Comparison of ENCODE assay signal across 12 cellular contexts in genomic region chr1:3903141-3904005, GRCh38. TPM values are rescaled to one million over a fixed set of nuclear protein-coding genes. Genes with fewer than 3 reads are reported as not detected.
DNase-seq lines count a peak whose midpoint lies in the region; ATAC-seq and TF ChIP-seq lines count a peak whose summit lies in the region.
"Had no signal": no experiment of that assay in that cellular context is flagged by ENCODE, and none has a peak within 500 bp of the region (broad histone marks: within the 10 kb centered on the region; RNA-seq: fewer than 3 reads in every experiment).

No MANE protein-coding gene starts in this region.

- ATAC-seq in GM21717 (IDR thresholded peaks at IDR 0.05; ENCODE audit: unreplicated experiment): no peak
- ATAC-seq: HCT116 had no signal

- no TSS peak for BruUV-seq in mammary epithelial cell (replicated peaks; lab: Mats Ljungman, UMichigan)

- no peak overlapping the region for H3K27ac Mint-ChIP-seq in chondrocyte (ENCODE audit: unreplicated experiment)

- dilution Hi-C loops in mammary epithelial cell (cut with HindIII; ENCODE audit: low sequenced_read_pairs): no loop called here

- intact Hi-C loops in mammary epithelial cell (cut with micrococcal nuclease): loop anchor here (5.0 kb wide), 1 partner anchor 934 kb away; no protein-coding TSS in a partner anchor

- H3K4me1 ChIP-seq in mammary epithelial cell (ENCODE audit: insufficient read depth, low read length): no peaks in the 10 kb centered on the region

- no peaks in the 10 kb centered on the region for H4K20me1 ChIP-seq in mammary epithelial cell (ENCODE audit: insufficient read depth, low read length)

- H3K4me3 Mint-ChIP-seq in chondrocyte (ENCODE audit: unreplicated experiment): no peak overlapping the region

- H3K36me3 ChIP-seq in mammary epithelial cell (ENCODE audit: insufficient read depth, low read length): no peaks in the 10 kb centered on the region
- H3K36me3 ChIP-seq: adrenal gland had no signal

- H3K79me2 ChIP-seq in mammary epithelial cell (ENCODE audit: insufficient read depth, low read length): peaks cover 17% of the 10 kb centered on the region

- peaks cover under 1% of the 10 kb centered on the region for H3K27me3 Mint-ChIP-seq in chondrocyte (ENCODE audit: low read depth)

- no peak overlapping the region for H3K27ac ChIP-seq in mammary epithelial cell (ENCODE audit: insufficient read depth, low read depth, low read length)
- H3K27ac ChIP-seq: adrenal gland had no signal

- H3K4me2 ChIP-seq in mammary epithelial cell (ENCODE audit: insufficient read depth, low read depth, low read length): no peak overlapping the region

- in situ Hi-C loops in mammary epithelial cell (cut with MboI; ENCODE audit: low sequenced_read_pairs in 2 of 2): loop anchor here in 1 of 2 donors (25.0 kb wide), 1 partner anchor 2009 kb away; no protein-coding TSS in a partner anchor

- no peak overlapping the region for H3K9ac ChIP-seq in mammary epithelial cell (ENCODE audit: insufficient read depth, low read length)

- no peak overlapping the region for H2AFZ ChIP-seq in mammary epithelial cell (ENCODE audit: low read depth, low read length)

- no peaks in the 10 kb centered on the region for H3K9me3 ChIP-seq in mammary epithelial cell (replicated peaks; ENCODE audit: insufficient read depth, low read length)
- H3K9me3 ChIP-seq: adrenal gland had no signal

- TF ChIP-seq CTCF in chondrocyte (IDR thresholded peaks at IDR 0.05): no peak
- TF ChIP-seq CTCF in mammary epithelial cell (conservative IDR thresholded peaks at IDR 0.05 in 1 of 2, IDR thresholded peaks at IDR 0.05 in 1 of 2; ENCODE audit: extremely low read depth in 1 of 2, insufficient read depth in 1 of 2, low read depth in 1 of 2, low read length in 2 of 2): no peak
- no peak for TF ChIP-seq CTCF in GM10266 (IDR thresholded peaks at IDR 0.05; ENCODE audit: control insufficient read depth, insufficient read depth, low read depth, missing control alignments)

- peaks cover 7% of the 10 kb centered on the region for H3K9me3 Mint-ChIP-seq in chondrocyte (ENCODE audit: low read depth)

- H3K36me3 Mint-ChIP-seq in chondrocyte (ENCODE audit: low read depth): no peaks in the 10 kb centered on the region

- peaks cover 19% of the 10 kb centered on the region for H3K4me1 Mint-ChIP-seq in chondrocyte (ENCODE audit: low read depth)

- no peak overlapping the region for H3K4me3 ChIP-seq in skeletal muscle cell (ENCODE audit: low read depth, low read length)
- H3K4me3 ChIP-seq in mammary epithelial cell (replicated peaks in 1 of 3; ENCODE audit: insufficient read depth in 1 of 3, low read depth in 2 of 3, low read length in 3 of 3): no peak overlapping the region
- H3K4me3 ChIP-seq: adrenal gland had no signal

- 76% methylated on average over 16 of the region's 16 CpGs for WGBS in mammary epithelial cell (ENCODE audit: low coverage, missing lambda C conversion rate)

- CTCF ChIA-PET in mammary epithelial cell (lab: Charles Lee; ENCODE audit: low non-redundant PET): no interaction called here

- H3K27me3 ChIP-seq in mammary epithelial cell (ENCODE audit: insufficient read depth, low read length): no peaks in the 10 kb centered on the region
- H3K27me3 ChIP-seq: adrenal gland had no signal

- DNase-seq in NCI-H82 (lab: John Stamatoyannopoulos, UW) (peak; percentile 24), NCI-H82 treated with DMSO at 0.1 percent for 48 hours (lab: John Stamatoyannopoulos, UW; ENCODE audit: unreplicated experiment) (no peak), NCI-H510A (lab: John Stamatoyannopoulos, UW) (peak; percentile 34), chondrocyte (ENCODE audit: low spot score) (peak; percentile 59), skeletal muscle cell (ENCODE audit: low read depth) (peak; percentile 35), mammary epithelial cell (no peak), GM10266 (ENCODE audit: extremely low spot score) (no peak)
- DNase-seq: ACHN, adrenal gland, SW 1271 had no signal

RNA-seq across cellular contexts. Expression of gene C1orf174, which starts 3.3 kb away (rescaled TPM):
- total RNA-seq in chondrocyte: 25.0 to 25.7 TPM (median 25.3 TPM) in 3 replicates
- 10 to 100 TPM; 26.8 to 30.8 TPM for total RNA-seq in mammary epithelial cell
- polyA plus RNA-seq in mammary epithelial cell: 41.3 TPM
- polyA minus RNA-seq in mammary epithelial cell: 41.9 TPM

RNA-seq across cellular contexts. Expression of gene DFFB, which starts 46.1 kb away (rescaled TPM):
- total RNA-seq in chondrocyte (5.8 to 8.2 TPM (median 7.3 TPM) in 3 replicates), mammary epithelial cell (1 to 10 TPM; 3.3 to 4.8 TPM)
- polyA plus RNA-seq in mammary epithelial cell: 5.5 TPM
- 6.7 TPM for polyA minus RNA-seq in mammary epithelial cell

RNA-seq across cellular contexts. Expression of gene CEP104, which starts 46.4 kb away (rescaled TPM):
- total RNA-seq in chondrocyte (37.4 to 40.6 TPM (median 37.6 TPM) in 3 replicates), mammary epithelial cell (10 to 100 TPM; 39.2 to 76.6 TPM)
- polyA plus RNA-seq in mammary epithelial cell: 26.1 TPM
- 39.2 TPM for polyA minus RNA-seq in mammary epithelial cell

Comparison
In these comparisons a context has a peak if more than half of its experiments do, and no peak if none do; other contexts are left out.
1. DNase-seq: peak in NCI-H82 (single experiment), NCI-H510A (single experiment), chondrocyte (single experiment) and skeletal muscle cell (single experiment); none in NCI-H82 treated with DMSO at 0.1 percent for 48 hours (single experiment), mammary epithelial cell (single experiment) and GM10266 (single experiment).